1 cellular context compared by ENCODE assay signal in genomic region chr14:68236525-68236924, GRCh38.
TF ChIP-seq lines count a peak whose summit lies in the region.

No MANE protein-coding gene starts in this region.

TF ChIP-seq in HCT116, 20 proteins besides CTCF, POLR2A, EP300 and RAD21 (continued from another document):
- TF ChIP-seq, protein P1, sequence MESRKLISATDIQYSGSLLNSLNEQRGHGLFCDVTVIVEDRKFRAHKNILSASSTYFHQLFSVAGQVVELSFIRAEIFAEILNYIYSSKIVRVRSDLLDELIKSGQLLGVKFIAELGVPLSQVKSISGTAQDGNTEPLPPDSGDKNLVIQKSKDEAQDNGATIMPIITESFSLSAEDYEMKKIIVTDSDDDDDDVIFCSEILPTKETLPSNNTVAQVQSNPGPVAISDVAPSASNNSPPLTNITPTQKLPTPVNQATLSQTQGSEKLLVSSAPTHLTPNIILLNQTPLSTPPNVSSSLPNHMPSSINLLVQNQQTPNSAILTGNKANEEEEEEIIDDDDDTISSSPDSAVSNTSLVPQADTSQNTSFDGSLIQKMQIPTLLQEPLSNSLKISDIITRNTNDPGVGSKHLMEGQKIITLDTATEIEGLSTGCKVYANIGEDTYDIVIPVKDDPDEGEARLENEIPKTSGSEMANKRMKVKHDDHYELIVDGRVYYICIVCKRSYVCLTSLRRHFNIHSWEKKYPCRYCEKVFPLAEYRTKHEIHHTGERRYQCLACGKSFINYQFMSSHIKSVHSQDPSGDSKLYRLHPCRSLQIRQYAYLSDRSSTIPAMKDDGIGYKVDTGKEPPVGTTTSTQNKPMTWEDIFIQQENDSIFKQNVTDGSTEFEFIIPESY (IDR thresholded peaks at IDR 0.05; ENCODE audit: extremely low read depth, insufficient replicate concordance, low read length) = no peak
- TF ChIP-seq JUND (IDR thresholded peaks at IDR 0.05) (no peak), SIN3A (IDR thresholded peaks at IDR 0.05; ENCODE audit: low read depth) (no peak), EZH2phosphoT487 (IDR thresholded peaks at IDR 0.05; ENCODE audit: borderline replicate concordance) (no peak), EGR1 (IDR thresholded peaks at IDR 0.05; ENCODE audit: low read depth) (no peak), TCF7L2 (IDR thresholded peaks at IDR 0.05; ENCODE audit: borderline replicate concordance, extremely low read depth, insufficient read depth, insufficient read length) (no peak), YY1 (IDR thresholded peaks at IDR 0.05; ENCODE audit: extremely low read depth, insufficient replicate concordance, low read depth, low read length) (no peak)
